Comparison of ENCODE assay signal across 34 cellular contexts in the genomic region with DNA sequence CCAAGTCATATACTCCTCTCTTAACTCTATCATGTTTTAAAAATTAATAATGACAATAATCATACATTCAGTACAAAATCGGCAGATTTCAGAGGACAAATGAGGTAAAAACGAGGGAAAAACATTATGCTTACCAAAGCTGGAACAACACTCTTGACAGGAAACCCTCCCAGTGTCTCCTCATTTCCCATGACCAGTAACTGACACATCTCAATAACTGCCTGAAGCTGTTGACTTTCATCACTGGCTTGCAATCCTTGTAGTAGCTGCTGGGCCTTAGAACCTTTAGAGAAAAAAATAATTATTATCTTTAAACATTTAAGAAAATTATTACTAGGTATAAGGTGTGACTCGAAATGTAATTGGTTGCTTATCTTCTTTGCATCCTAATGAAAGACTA.
"Had no signal": no experiment of that assay in that cellular context is flagged by ENCODE, and none has a peak within 500 bp of the region (broad histone marks: within the 10 kb centered on the region; RNA-seq: fewer than 3 reads in every experiment).

No MANE protein-coding gene starts in this region.

- ATAC-seq: activated CD8-positive, alpha-beta memory T cell treated with anti-CD3 and anti-CD28 coated beads, Interleukin-2, amount 10 ng/mL, durations not matched to agents 7 days and 5 days; activated CD8-positive, alpha-beta T cell treated with anti-CD3 and anti-CD28 coated beads, Interleukin-2, amount 10 ng/mL, durations not matched to agents 7 days and 5 days; activated naive CD8-positive, alpha-beta T cell treated with anti-CD3 and anti-CD28 coated beads, Interleukin-2, amount 50 U/mL, for 24 hours; left colon; naive thymus-derived CD8-positive, alpha-beta T cell; psoas muscle; stimulated activated memory B cell treated with anti-CD40 and anti-IgM and Interleukin-4, amounts not matched to agents 10 μg/mL and 1 μg/mL and 100 μg/mL, for 72 hours; stimulated activated naive CD8-positive, alpha-beta T cell treated with anti-CD3 and anti-CD28 coated beads, Interleukin-15, amount 100 ng/mL, for 72 hours; WTC11 had no signal

- DNase-seq: activated CD4-positive, alpha-beta T cell treated with anti-CD3 and anti-CD28 coated beads for 1 hour; activated CD4-positive, alpha-beta T cell treated with anti-CD3 and anti-CD28 coated beads, Interleukin-2, amount 50 U/mL, for 1 hour; activated CD8-positive, alpha-beta memory T cell treated with anti-CD3 and anti-CD28 coated beads, Interleukin-2, amount 10 ng/mL, durations not matched to agents 7 days and 5 days; activated CD8-positive, alpha-beta T cell treated with anti-CD3 and anti-CD28 coated beads, Interleukin-2, amount 10 ng/mL, durations not matched to agents 7 days and 5 days; activated naive CD8-positive, alpha-beta T cell treated with anti-CD3 and anti-CD28 coated beads, Interleukin-2, amount 50 U/mL, for 24 hours; activated T-cell treated with anti-CD3 and anti-CD28 coated beads, Interleukin-2, amount 50 U/mL, for 48 hours; amygdala; central memory CD4-positive, alpha-beta T cell; endodermal cell; head of caudate nucleus; hippocampal formation; immature natural killer cell; kidney; left colon; midbrain; naive thymus-derived CD8-positive, alpha-beta T cell; nucleus accumbens; psoas muscle; stimulated activated CD4-positive, alpha-beta T cell treated with anti-CD3 and anti-CD28 coated beads, Interleukin-1b, Interleukin-23, amount 100 ng/mL, for 48 hours; stimulated activated CD4-positive, alpha-beta T cell treated with anti-CD3 and anti-CD28 coated beads, Interleukin-4, amount 100 ng/mL, for 4 hours; stimulated activated CD8-positive, alpha-beta memory T cell treated with anti-CD3 and anti-CD28 coated beads, Interleukin-4, amount 100 ng/mL, for 48 hours; stimulated activated naive CD8-positive, alpha-beta T cell treated with anti-CD3 and anti-CD28 coated beads, Interleukin-15, amount 100 ng/mL, for 72 hours; substantia nigra; T-helper 2 cell; upper lobe of left lung had no signal

- H3K27me3 ChIP-seq: upper lobe of left lung, vagina had no signal

- H3K4me3 Mint-ChIP-seq: activated CD8-positive, alpha-beta memory T cell treated with anti-CD3 and anti-CD28 coated beads, Interleukin-2, amount 10 ng/mL, durations not matched to agents 7 days and 5 days; activated CD8-positive, alpha-beta T cell treated with anti-CD3 and anti-CD28 coated beads, Interleukin-2, amount 10 ng/mL, durations not matched to agents 7 days and 5 days; activated naive CD4-positive, alpha-beta T cell treated with anti-CD3 and anti-CD28 coated beads, Interleukin-2, amount 50 U/mL, for 24 hours; activated naive CD8-positive, alpha-beta T cell treated with anti-CD3 and anti-CD28 coated beads, Interleukin-2, amount 50 U/mL, for 24 hours; endodermal cell; immature natural killer cell; memory B cell; naive thymus-derived CD8-positive, alpha-beta T cell; neural crest cell; stimulated activated memory B cell treated with anti-CD40 and anti-IgM and Interleukin-4, amounts not matched to agents 10 μg/mL and 1 μg/mL and 100 μg/mL, for 72 hours; stimulated activated naive CD8-positive, alpha-beta T cell treated with anti-CD3 and anti-CD28 coated beads, Interleukin-15, amount 100 ng/mL, for 72 hours; WTC11 had no signal

- H2AFZ ChIP-seq: parathyroid adenoma had no signal

- H3K9me3 ChIP-seq: psoas muscle, upper lobe of left lung, vagina had no signal

- H3K4me1 Mint-ChIP-seq: WTC11 had no signal

- H3K27ac Mint-ChIP-seq: activated CD8-positive, alpha-beta memory T cell treated with anti-CD3 and anti-CD28 coated beads, Interleukin-2, amount 10 ng/mL, durations not matched to agents 7 days and 5 days; activated CD8-positive, alpha-beta T cell treated with anti-CD3 and anti-CD28 coated beads, Interleukin-2, amount 10 ng/mL, durations not matched to agents 7 days and 5 days; activated naive CD8-positive, alpha-beta T cell treated with anti-CD3 and anti-CD28 coated beads, Interleukin-2, amount 50 U/mL, for 24 hours; activated T-helper 2 cell treated with anti-CD3 and anti-CD28 coated beads, Interferon-gamma antibody, Interleukin-2, Interleukin-4, amounts not matched to agents 10 μg/mL and 5 μg/mL and 100 μg/mL, durations not matched to agents 14 hours and 24 hours and 36 hours; endodermal cell; stimulated activated memory B cell treated with anti-CD40 and anti-IgM and Interleukin-4, amounts not matched to agents 10 μg/mL and 1 μg/mL and 100 μg/mL, for 72 hours; stimulated activated naive CD8-positive, alpha-beta T cell treated with anti-CD3 and anti-CD28 coated beads, Interleukin-15, amount 100 ng/mL, for 72 hours; WTC11 had no signal

- FAIRE-seq: kidney had no signal

- H3K4me2 ChIP-seq: smooth muscle cell had no signal

- H3K79me2 ChIP-seq: parathyroid adenoma had no signal

- H3K9ac ChIP-seq: parathyroid adenoma had no signal

- H3K27me3 Mint-ChIP-seq: activated CD8-positive, alpha-beta memory T cell treated with anti-CD3 and anti-CD28 coated beads, Interleukin-2, amount 10 ng/mL, durations not matched to agents 7 days and 5 days; activated naive CD4-positive, alpha-beta T cell treated with anti-CD3 and anti-CD28 coated beads, Interleukin-2, amount 50 U/mL, for 24 hours; activated naive CD8-positive, alpha-beta T cell treated with anti-CD3 and anti-CD28 coated beads, Interleukin-2, amount 50 U/mL, for 24 hours; memory B cell; naive thymus-derived CD8-positive, alpha-beta T cell; stimulated activated memory B cell treated with anti-CD40 and anti-IgM and Interleukin-4, amounts not matched to agents 10 μg/mL and 1 μg/mL and 100 μg/mL, for 72 hours; stimulated activated naive CD8-positive, alpha-beta T cell treated with anti-CD3 and anti-CD28 coated beads, Interleukin-15, amount 100 ng/mL, for 72 hours had no signal

- H3K27ac ChIP-seq: parathyroid adenoma, psoas muscle, upper lobe of left lung, vagina had no signal

- H3K4me1 ChIP-seq: psoas muscle, upper lobe of left lung, vagina had no signal

- H3K9me3 Mint-ChIP-seq: activated naive CD4-positive, alpha-beta T cell treated with anti-CD3 and anti-CD28 coated beads, Interleukin-2, amount 50 U/mL, for 24 hours; activated naive CD8-positive, alpha-beta T cell treated with anti-CD3 and anti-CD28 coated beads, Interleukin-2, amount 50 U/mL, for 24 hours; activated T-helper 2 cell treated with anti-CD3 and anti-CD28 coated beads, Interferon-gamma antibody, Interleukin-2, Interleukin-4, amounts not matched to agents 10 μg/mL and 5 μg/mL and 100 μg/mL, durations not matched to agents 14 hours and 24 hours and 36 hours; endodermal cell; memory B cell; naive thymus-derived CD8-positive, alpha-beta T cell; neural crest cell; stimulated activated memory B cell treated with anti-CD40 and anti-IgM and Interleukin-4, amounts not matched to agents 10 μg/mL and 1 μg/mL and 100 μg/mL, for 72 hours; stimulated activated naive CD8-positive, alpha-beta T cell treated with anti-CD3 and anti-CD28 coated beads, Interleukin-15, amount 100 ng/mL, for 72 hours; WTC11 had no signal

- H3K4me3 ChIP-seq: psoas muscle, smooth muscle cell, upper lobe of left lung, vagina had no signal
